In the genomic region with DNA sequence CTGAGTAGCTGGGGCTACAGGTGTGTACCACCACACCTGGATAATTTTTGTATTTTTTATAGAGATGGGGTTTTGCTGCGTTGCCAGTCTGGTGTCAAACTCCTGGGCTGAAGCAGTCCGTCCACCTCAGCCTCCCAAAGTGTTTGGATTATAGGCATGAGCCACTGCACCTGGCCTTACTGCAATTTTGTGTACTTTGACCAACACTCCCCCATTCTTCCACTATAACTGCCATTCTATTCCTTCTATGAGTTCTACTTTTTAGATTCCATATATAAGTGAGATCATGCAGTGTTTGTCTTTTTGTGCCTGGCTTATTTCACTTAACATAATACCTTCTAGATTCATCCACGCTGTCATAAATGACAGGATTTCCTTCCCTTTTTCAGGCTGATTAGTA, we compare ENCODE assay signal across 35 cellular contexts.
"Had no signal": no experiment of that assay in that cellular context is flagged by ENCODE, and none has a peak within 500 bp of the region (broad histone marks: within the 10 kb centered on the region; RNA-seq: fewer than 3 reads in every experiment).

No MANE protein-coding gene starts in this region.

- H3K36me3 ChIP-seq: adrenal gland, ascending aorta, brain microvascular endothelial cell, breast epithelium, cardiac muscle cell had no signal

- H3K9me3 ChIP-seq: adrenal gland, body of pancreas had no signal

- H3K4me3 ChIP-seq: adrenal gland, ascending aorta, body of pancreas, breast epithelium, cardiac muscle cell had no signal

- FAIRE-seq: astrocyte, bronchial epithelial cell had no signal

- DNase-seq: activated effector memory CD4-positive, alpha-beta T cell treated with anti-CD3 and anti-CD28 coated beads, Interleukin-2, amount 50 U/mL, for 16 hours; activated effector memory CD4-positive, alpha-beta T cell treated with Interleukin-2 at 50 U/mL for 16 hours; activated gamma-delta T cell; activated gamma-delta T cell treated with Interleukin-2 at 50 U/mL for 16 hours; activated naive CD4-positive, alpha-beta T cell; activated naive CD4-positive, alpha-beta T cell treated with anti-CD3 and anti-CD28 coated beads for 36 hours; activated naive CD4-positive, alpha-beta T cell treated with anti-CD3 and anti-CD28 coated beads, Interleukin-2, amount 10 ng/mL, durations not matched to agents 7 days and 5 days; activated naive CD4-positive, alpha-beta T cell treated with anti-CD3 and anti-CD28 coated beads, Interleukin-2, amount 50 U/mL, for 16 hours; activated naive CD4-positive, alpha-beta T cell treated with Interleukin-2 at 50 U/mL for 16 hours; activated naive CD8-positive, alpha-beta T cell treated with anti-CD3 and anti-CD28 coated beads for 36 hours; activated naive CD8-positive, alpha-beta T cell treated with anti-CD3 and anti-CD28 coated beads, Interleukin-2, amount 10 ng/mL, durations not matched to agents 7 days and 5 days; activated naive CD8-positive, alpha-beta T cell treated with anti-CD3 and anti-CD28 coated beads, Interleukin-2, amount 50 U/mL, for 24 hours; activated T-cell treated with anti-CD3 and anti-CD28 coated beads for 4 hours; activated T-cell treated with anti-CD3 and anti-CD28 coated beads, Interleukin-2, amount 50 U/mL, for 1 hour; activated T-cell treated with anti-CD3 and anti-CD28 coated beads, Interleukin-2, amount 50 U/mL, for 24 hours; activated T-cell treated with anti-CD3 and anti-CD28 coated beads, Interleukin-2, amount 50 U/mL, for 4 hours; activated T-cell treated with anti-CD3 and anti-CD28 coated beads, Interleukin-2, amount 50 U/mL, for 48 hours; activated T-cell treated with anti-CD3 and anti-CD28 coated beads, Interleukin-2, amount 50 U/mL, for 72 hours; adrenal gland; amniotic stem cell; amygdala; anterior cingulate cortex; aorta; body of pancreas; brain microvascular endothelial cell; caudate nucleus; central memory CD4-positive, alpha-beta T cell; cerebellar nuclear complex had no signal

- H3K27me3 ChIP-seq: adrenal gland, ascending aorta, body of pancreas, brain microvascular endothelial cell, breast epithelium, cardiac muscle cell had no signal

- H3K4me1 ChIP-seq: adrenal gland, ascending aorta, body of pancreas, breast epithelium had no signal

- ATAC-seq: activated naive CD4-positive, alpha-beta T cell treated with anti-CD3 and anti-CD28 coated beads, Interleukin-2, amount 50 U/mL, for 72 hours; activated naive CD8-positive, alpha-beta T cell treated with anti-CD3 and anti-CD28 coated beads, Interleukin-2, amount 50 U/mL, for 24 hours; activated T-cell treated with anti-CD3 and anti-CD28 coated beads, Interleukin-2, amount 50 U/mL, for 4 hours; activated T-cell treated with anti-CD3 and anti-CD28 coated beads, Interleukin-2, amount 50 U/mL, for 72 hours; activated T-helper 17 cell treated with anti-CD3 and anti-CD28 coated beads, Interleukin-2, amount 50 U/mL, for 72 hours; body of pancreas had no signal

- H3K27ac ChIP-seq: adrenal gland, ascending aorta, body of pancreas, brain microvascular endothelial cell, breast epithelium, cardiac muscle cell had no signal
